Comparison of ENCODE assay signal across 8 cellular contexts in genomic region chr5:136082390-136083193, GRCh38.
DNase-seq lines count a peak whose midpoint lies in the region; ATAC-seq and TF ChIP-seq lines count a peak whose summit lies in the region.

No MANE protein-coding gene starts in this region.

- H3K36me3 ChIP-seq in SU-DHL-6 (ENCODE audit: low read length) (no peaks in the 10 kb centered on the region), iPS DF 6.9 (ENCODE audit: control insufficient read depth, insufficient read depth, low read length) (no peaks in the 10 kb centered on the region)

- H2AFZ ChIP-seq in SU-DHL-6 (ENCODE audit: low read depth, low read length, severe bottlenecking) = peak overlapping the region; percentile 20

- H3K4me1 ChIP-seq in iPS DF 6.9 (ENCODE audit: control insufficient read depth, insufficient read depth, low read length) = no peaks in the 10 kb centered on the region; the same call in 1 of the 2 replicates

- H3K4me3 ChIP-seq in SU-DHL-6 (ENCODE audit: insufficient read depth, low read length, poor library complexity, severe bottlenecking) (no peak overlapping the region), iPS DF 6.9 (ENCODE audit: low read length) (no peak overlapping the region)

- no CpG with 5 or more reads among the region's 8 CpGs for whole genome bisulfite sequencing in iPS DF 6.9 (ENCODE audit: insufficient coverage, insufficient read length)

- DNase-seq in COR-L47 (lab: John Stamatoyannopoulos, UW) (peak; percentile 45), astrocyte of the hippocampus (ENCODE audit: low read depth, low spot score) (peak; percentile 88), iPS DF 6.9 (ENCODE audit: low read depth, low spot score) (peak; percentile 64), GOT3 (lab: John Stamatoyannopoulos, UW) (no peak)
- peak; percentile 16 to 37 (median 26) for DNase-seq in stimulated activated CD4-positive, alpha-beta T cell treated with anti-CD3 and anti-CD28 coated beads, Interleukin-1b, Interleukin-23, amount 100 ng/mL, for 24 hours (ENCODE audit: low read depth in 4 of 4, low spot score in 1 of 4)

- peak overlapping the region; percentile 58 for H3K4me2 ChIP-seq in SU-DHL-6 (ENCODE audit: low read depth, low read length, poor library complexity, severe bottlenecking)

- H3F3A ChIP-seq in SU-DHL-6 (ENCODE audit: insufficient read depth) = peaks cover 9% of the 10 kb centered on the region

- H3K27me3 ChIP-seq in SU-DHL-6 (ENCODE audit: low read length) = no peaks in the 10 kb centered on the region
- no peaks in the 10 kb centered on the region for H3K27me3 ChIP-seq in iPS DF 6.9 (ENCODE audit: control insufficient read depth, insufficient read depth, low read length)

- no peak overlapping the region for H3K9ac ChIP-seq in SU-DHL-6 (ENCODE audit: low read length)

- H3K27ac ChIP-seq in SU-DHL-6 (ENCODE audit: low read depth, low read length) (no peak overlapping the region; the same call in 1 of the 2 replicates), iPS DF 6.9 (ENCODE audit: low read length) (no peak overlapping the region)

- TF ChIP-seq CTCF in SU-DHL-6 (IDR thresholded peaks at IDR 0.05; ENCODE audit: insufficient read depth, low read length, poor library complexity, severe bottlenecking) = peak; percentile 77

- H3K79me2 ChIP-seq in SU-DHL-6 (ENCODE audit: insufficient read depth, low read length) = no peaks in the 10 kb centered on the region

- ATAC-seq in HG03159 (IDR thresholded peaks at IDR 0.05; ENCODE audit: unreplicated experiment) (peak; percentile 38), GM21528 (IDR thresholded peaks at IDR 0.05; ENCODE audit: low FRiP score, unreplicated experiment) (no peak)

- H3K9me3 ChIP-seq in SU-DHL-6 (ENCODE audit: insufficient read depth, low read length) (no peaks in the 10 kb centered on the region), iPS DF 6.9 (ENCODE audit: control insufficient read depth, insufficient read depth, low read length) (no peaks in the 10 kb centered on the region)

- H3K9me2 ChIP-seq in SU-DHL-6 (replicated peaks; ENCODE audit: insufficient read depth, low read length) = no peaks in the 10 kb centered on the region

- H4K20me1 ChIP-seq in SU-DHL-6 (ENCODE audit: low read depth, low read length) = no peaks in the 10 kb centered on the region
